In genomic region chr9:80649001-80649420, GRCh38 we compare ENCODE assay signal across 12 cellular contexts.
DNase-seq lines count a peak whose midpoint lies in the region; ATAC-seq and TF ChIP-seq lines count a peak whose summit lies in the region.
"Had no signal": no experiment of that assay in that cellular context is flagged by ENCODE, and none has a peak within 500 bp of the region (broad histone marks: within the 10 kb centered on the region; RNA-seq: fewer than 3 reads in every experiment).

No MANE protein-coding gene starts in this region.

- no peaks in the 10 kb centered on the region for H4K20me1 ChIP-seq in MM.1S (ENCODE audit: insufficient read depth, low read length)

- peaks cover 13 to 38% of the 10 kb centered on the region in 2 donors for H3K4me1 ChIP-seq in thoracic aorta (ENCODE audit: control insufficient read depth in 1 of 2, low read depth in 2 of 2)
- no peaks in the 10 kb centered on the region for H3K4me1 ChIP-seq in MM.1S (ENCODE audit: low read length)

- peak; percentile 58 for DNase-seq in HT1080 (ENCODE audit: low read depth)
- DNase-seq in coronary artery (ENCODE audit: low spot score): peak; percentile 75
- peak; percentile 55 for DNase-seq in kidney glomerular epithelial cell (lab: John Stamatoyannopoulos, UW)
- DNase-seq in thoracic aorta (ENCODE audit: low spot score): no peak
- no peak for DNase-seq in MM.1S
- no peak for DNase-seq in NCI-H2196 (lab: John Stamatoyannopoulos, UW; ENCODE audit: unreplicated experiment)
- DNase-seq: activated CD8-positive, alpha-beta memory T cell treated with anti-CD3 and anti-CD28 coated beads, Interleukin-2, amount 50 U/mL, for 4 hours; Karpas-422; NCI-H510A treated with DMSO at 0.1 percent for 48 hours; stimulated activated CD4-positive, alpha-beta T cell treated with anti-CD3 and anti-CD28 coated beads, Interleukin-2, amount 100 ng/mL, for 48 hours had no signal

- H3K9ac ChIP-seq in MM.1S (ENCODE audit: low read length): no peak overlapping the region

- no peak for TF ChIP-seq CTCF in coronary artery (IDR thresholded peaks at IDR 0.05)
- TF ChIP-seq CTCF in thoracic aorta (IDR thresholded peaks at IDR 0.05): no peak
- no peak for TF ChIP-seq CTCF in MM.1S (IDR thresholded peaks at IDR 0.05; ENCODE audit: low read length)

- no peaks in the 10 kb centered on the region for H3K79me2 ChIP-seq in MM.1S (ENCODE audit: low read length)

- H3K27ac ChIP-seq in coronary artery (peak overlapping the region in 1 of 2 donors; percentile 68), thoracic aorta (peak overlapping the region in 1 of 2 donors; percentile 45), MM.1S (ENCODE audit: low read length) (no peak overlapping the region)

- H3K9me3 ChIP-seq in thoracic aorta (no peaks in the 10 kb centered on the region), MM.1S (replicated peaks; ENCODE audit: insufficient read depth, low read length) (no peaks in the 10 kb centered on the region)

- H3K27me3 ChIP-seq in thoracic aorta (replicated peaks; ENCODE audit: insufficient read depth) (no peaks in the 10 kb centered on the region), MM.1S (replicated peaks; ENCODE audit: insufficient read depth, low read length) (no peaks in the 10 kb centered on the region)

- H3K36me3 ChIP-seq in thoracic aorta (no peaks in the 10 kb centered on the region), MM.1S (replicated peaks; ENCODE audit: insufficient read depth, low read length) (no peaks in the 10 kb centered on the region)

- no peak overlapping the region for H3K4me3 ChIP-seq in coronary artery
- H3K4me3 ChIP-seq in thoracic aorta: no peak overlapping the region
- H3K4me3 ChIP-seq in MM.1S (ENCODE audit: low read length): no peak overlapping the region

- no peaks in the 10 kb centered on the region for H3F3A ChIP-seq in MM.1S (ENCODE audit: insufficient read depth, low read length)

- H2AFZ ChIP-seq in MM.1S (ENCODE audit: low read length): no peak overlapping the region

- H3K4me2 ChIP-seq in MM.1S (ENCODE audit: low read depth, low read length): no peak overlapping the region

- H3K9me2 ChIP-seq in MM.1S (replicated peaks; ENCODE audit: insufficient read depth, low read length): no peaks in the 10 kb centered on the region

- peak; percentile 79 for ATAC-seq in thoracic aorta (ENCODE audit: insufficient number of reproducible peaks, low FRiP score, low read depth)
- ATAC-seq in GM18498 (IDR thresholded peaks at IDR 0.05; ENCODE audit: unreplicated experiment): no peak
- no peak for ATAC-seq in GM21576 (IDR thresholded peaks at IDR 0.05; ENCODE audit: unreplicated experiment)

Comparison
In these comparisons a context has a peak if more than half of its experiments do, and no peak if none do; other contexts are left out.
1. DNase-seq: peak in HT1080 (single experiment), coronary artery (single experiment) and kidney glomerular epithelial cell (single experiment); none in thoracic aorta (single experiment), MM.1S (single experiment) and NCI-H2196 (single experiment).